In the genomic region with DNA sequence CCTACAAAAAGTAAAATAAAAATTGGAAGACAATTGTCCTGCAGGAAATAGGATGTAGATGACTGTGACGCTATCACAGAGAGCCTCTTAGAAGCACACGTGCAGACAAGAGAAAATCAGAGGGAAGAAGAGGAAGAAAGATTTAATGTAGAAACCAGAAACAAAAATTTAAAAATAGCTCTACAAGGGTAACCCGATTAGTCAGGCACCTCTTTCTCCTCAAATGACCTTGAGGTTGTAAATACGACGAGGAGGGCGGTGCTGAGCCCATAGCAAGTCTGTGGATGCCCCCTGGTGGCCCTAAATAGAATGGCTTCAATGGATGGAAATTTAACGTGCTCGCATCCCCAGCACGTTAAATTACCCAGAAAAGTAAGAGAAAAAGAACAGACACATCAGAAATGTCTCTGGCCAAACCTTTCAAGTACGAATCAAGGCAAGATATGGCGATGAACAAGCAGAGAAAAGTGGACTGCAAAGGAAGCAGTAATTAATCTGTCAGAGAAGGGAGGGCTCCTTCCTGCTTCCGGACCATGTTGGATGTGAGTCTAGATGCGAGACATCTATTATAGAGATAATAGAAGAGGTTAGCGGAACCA, we compare ENCODE assay signal across 8 cellular contexts. TPM values are rescaled to one million over a fixed set of nuclear protein-coding genes. Genes with fewer than 3 reads are reported as not detected.
DNase-seq lines count a peak whose midpoint lies in the region; ATAC-seq and TF ChIP-seq lines count a peak whose summit lies in the region.

No MANE protein-coding gene starts in this region.

- DNase-seq in COR-L47 (lab: John Stamatoyannopoulos, UW) (peak; percentile 73), LoVo (ENCODE audit: low spot score) (peak; percentile 83), RWPE2 (ENCODE audit: low spot score) (no peak), fibroblast of villous mesenchyme (ENCODE audit: low read depth) (peak; percentile 94)
- DNase-seq in activated T-helper 9 cell treated with anti-CD3 and anti-CD28 coated beads, Interleukin-2, amount 50 U/mL, for 16 hours (ENCODE audit: low read depth): peak; percentile 57

- no peaks in the 10 kb centered on the region for H3K27me3 ChIP-seq in RWPE2 (ENCODE audit: insufficient read depth, poor library complexity, severe bottlenecking)
- no peaks in the 10 kb centered on the region for H3K27me3 ChIP-seq in neuron (ENCODE audit: insufficient read depth, low read length)
- no peaks in the 10 kb centered on the region for H3K27me3 ChIP-seq in stomach smooth muscle (ENCODE audit: control insufficient read depth in 1 of 2, insufficient read depth in 2 of 2, low read length in 2 of 2)

- H3K9ac ChIP-seq in stomach smooth muscle (ENCODE audit: low read length in 2 of 2): peak overlapping the region; percentile 92 to 94

- no peaks in the 10 kb centered on the region for H3K36me3 ChIP-seq in RWPE2 (ENCODE audit: low read depth)
- H3K36me3 ChIP-seq in neuron (ENCODE audit: insufficient read depth, low read length): no peaks in the 10 kb centered on the region
- peaks cover 4 to 9% of the 10 kb centered on the region in 2 donors for H3K36me3 ChIP-seq in stomach smooth muscle (ENCODE audit: control insufficient read depth in 2 of 2, insufficient read depth in 2 of 2, low read length in 2 of 2)

- H3K4me3 ChIP-seq in RWPE2 (ENCODE audit: severe bottlenecking) (peak overlapping the region; percentile 15), fibroblast of villous mesenchyme (ENCODE audit: low read depth, low read length) (peak overlapping the region; percentile 59), neuron (ENCODE audit: low read length) (peak overlapping the region; percentile 6), stomach smooth muscle (ENCODE audit: low read length in 2 of 2) (peak overlapping the region; percentile 79 to 93)

- H3K27ac ChIP-seq in RWPE2 (ENCODE audit: poor library complexity, severe bottlenecking): no peak overlapping the region
- H3K27ac ChIP-seq in stomach smooth muscle (ENCODE audit: low read length): peak overlapping the region; percentile 86

- peak overlapping the region; percentile 51 for H2AFZ ChIP-seq in neuron (ENCODE audit: low read depth, low read length)

- H3K9me3 ChIP-seq in RWPE2 (ENCODE audit: severe bottlenecking) (no peaks in the 10 kb centered on the region), neuron (ENCODE audit: low read length) (no peaks in the 10 kb centered on the region), stomach smooth muscle (ENCODE audit: control insufficient read depth in 2 of 2, low read length in 2 of 2) (no peaks in the 10 kb centered on the region)

- ATAC-seq in GM21526 (IDR thresholded peaks at IDR 0.05; ENCODE audit: low FRiP score, unreplicated experiment) (peak; percentile 59), RWPE2 (ENCODE audit: low read depth) (peak; percentile 81)

- H3K4me1 ChIP-seq in RWPE2 (ENCODE audit: insufficient read depth, poor library complexity, severe bottlenecking) (peaks cover 4% of the 10 kb centered on the region), neuron (ENCODE audit: insufficient read depth, low read length) (peaks cover 3% of the 10 kb centered on the region), stomach smooth muscle (ENCODE audit: control insufficient read depth, insufficient read depth, low read length) (peaks cover 8% of the 10 kb centered on the region)

- peak; percentile 95 for TF ChIP-seq CTCF in RWPE2 (IDR thresholded peaks at IDR 0.05; ENCODE audit: poor library complexity, severe bottlenecking)
- peak; percentile 86 for TF ChIP-seq CTCF in fibroblast of villous mesenchyme (IDR thresholded peaks at IDR 0.05; ENCODE audit: insufficient read depth, low read depth, low read length)

RNA-seq across cellular contexts. Expression of gene PRPH2, which starts 4.2 kb away (rescaled TPM):
- 2.6 and 5.2 TPM in 2 replicates for total RNA-seq in fibroblast of villous mesenchyme

RNA-seq across cellular contexts. Expression of gene TBCC, which starts 19.3 kb away (rescaled TPM):
- 38.7 and 42.3 TPM in 2 replicates for total RNA-seq in fibroblast of villous mesenchyme

RNA-seq across cellular contexts. Expression of gene BICRAL, which starts 55.3 kb away (rescaled TPM):
- total RNA-seq in fibroblast of villous mesenchyme: 4.5 and 5.6 TPM in 2 replicates

Comparison
In these comparisons a context has a peak if more than half of its experiments do, and no peak if none do; other contexts are left out.
1. H3K4me3 ChIP-seq: peak in every context shown above with its lines; median percentile 86 in stomach smooth muscle; 59 in fibroblast of villous mesenchyme; 15 in RWPE2; 6 in neuron.